In genomic region chr13:113854238-113855011, GRCh38 we compare ENCODE assay signal across 9 cellular contexts. TPM values are rescaled to one million over a fixed set of nuclear protein-coding genes. Genes with fewer than 3 reads are reported as not detected.
DNase-seq lines count a peak whose midpoint lies in the region; ATAC-seq and TF ChIP-seq lines count a peak whose summit lies in the region.
"Had no signal": no experiment of that assay in that cellular context is flagged by ENCODE, and none has a peak within 500 bp of the region (broad histone marks: within the 10 kb centered on the region; RNA-seq: fewer than 3 reads in every experiment).

No MANE protein-coding gene starts in this region.

- H3K4me2 ChIP-seq in smooth muscle cell = no peak overlapping the region

- DNase-seq in KBM-7 (peak; percentile 56), islet precursor cell (peak; percentile 63), DMS53 (lab: John Stamatoyannopoulos, UW) (no peak), smooth muscle cell (lab: John Stamatoyannopoulos, UW; ENCODE audit: unreplicated experiment) (no peak), foreskin keratinocyte (no peak)
- no peak for DNase-seq in activated naive CD8-positive, alpha-beta T cell treated with anti-CD3 and anti-CD28 coated beads, Interleukin-2, amount 50 U/mL, for 24 hours
- DNase-seq: effector memory CD4-positive, alpha-beta T cell had no signal

- peak; percentile 21 for ATAC-seq in activated naive CD8-positive, alpha-beta T cell treated with anti-CD3 and anti-CD28 coated beads, Interleukin-2, amount 50 U/mL, for 24 hours
- no peak for ATAC-seq in foreskin keratinocyte

- H3K27me3 ChIP-seq in smooth muscle cell (ENCODE audit: low read depth) (no peaks in the 10 kb centered on the region), foreskin keratinocyte (no peaks in the 10 kb centered on the region)
- H3K27me3 ChIP-seq: tibial nerve had no signal

- TF ChIP-seq CTCF in smooth muscle cell (IDR thresholded peaks at IDR 0.05; ENCODE audit: borderline replicate concordance, insufficient read depth, poor library complexity, severe bottlenecking) (no peak), foreskin keratinocyte (conservative IDR thresholded peaks at IDR 0.05) (no peak)

- H3K36me3 Mint-ChIP-seq in activated naive CD8-positive, alpha-beta T cell treated with anti-CD3 and anti-CD28 coated beads, Interleukin-2, amount 50 U/mL, for 24 hours (ENCODE audit: low read depth) = no peaks in the 10 kb centered on the region

- H3K4me1 Mint-ChIP-seq in activated naive CD8-positive, alpha-beta T cell treated with anti-CD3 and anti-CD28 coated beads, Interleukin-2, amount 50 U/mL, for 24 hours = peaks cover 12% of the 10 kb centered on the region

- no peaks in the 10 kb centered on the region for H3K36me3 ChIP-seq in smooth muscle cell (ENCODE audit: low read depth)
- H3K36me3 ChIP-seq: tibial nerve had no signal

- H3K4me1 ChIP-seq in smooth muscle cell (ENCODE audit: low read depth) (peaks cover 13% of the 10 kb centered on the region), foreskin keratinocyte (peaks cover 44% of the 10 kb centered on the region)

- no peak overlapping the region for H3K4me3 Mint-ChIP-seq in activated naive CD8-positive, alpha-beta T cell treated with anti-CD3 and anti-CD28 coated beads, Interleukin-2, amount 50 U/mL, for 24 hours

- peaks cover 8% of the 10 kb centered on the region for H3K27me3 Mint-ChIP-seq in activated naive CD8-positive, alpha-beta T cell treated with anti-CD3 and anti-CD28 coated beads, Interleukin-2, amount 50 U/mL, for 24 hours

- 77% methylated on average over 31 of the region's 31 CpGs for WGBS in smooth muscle cell (ENCODE audit: low lambda C conversion rate)

- no peaks in the 10 kb centered on the region for H3F3A ChIP-seq in smooth muscle cell (ENCODE audit: low read depth)

- peaks cover 54% of the 10 kb centered on the region for H4K20me1 ChIP-seq in smooth muscle cell (ENCODE audit: low read depth)

- no peak overlapping the region for H2AFZ ChIP-seq in smooth muscle cell (ENCODE audit: low read depth)

- H3K9ac ChIP-seq in smooth muscle cell (ENCODE audit: low read depth) = no peak overlapping the region

- H3K27ac Mint-ChIP-seq in activated naive CD8-positive, alpha-beta T cell treated with anti-CD3 and anti-CD28 coated beads, Interleukin-2, amount 50 U/mL, for 24 hours = no peak overlapping the region

- H3K9me3 Mint-ChIP-seq in activated naive CD8-positive, alpha-beta T cell treated with anti-CD3 and anti-CD28 coated beads, Interleukin-2, amount 50 U/mL, for 24 hours = peaks cover 11% of the 10 kb centered on the region

- in situ Hi-C loops in KBM-7 (cut with MboI; ENCODE audit: low pct_unique_long_range_greater_than_20kb, low sequenced_read_pairs) = no loop called here

- no peaks in the 10 kb centered on the region for H3K9me3 ChIP-seq in smooth muscle cell (replicated peaks; ENCODE audit: low read depth)
- H3K9me3 ChIP-seq: tibial nerve had no signal

- H3K27ac ChIP-seq in temporal lobe (ENCODE audit: low read depth, low read length) = peak overlapping the region; percentile 25
- no peak overlapping the region for H3K27ac ChIP-seq in smooth muscle cell (ENCODE audit: low read depth)
- no peak overlapping the region for H3K27ac ChIP-seq in foreskin keratinocyte

- H3K4me3 ChIP-seq in smooth muscle cell = no peak overlapping the region
- H3K4me3 ChIP-seq: tibial nerve had no signal

- H3K79me2 ChIP-seq in smooth muscle cell (ENCODE audit: low read depth) = peaks cover 3% of the 10 kb centered on the region

RNA-seq across cellular contexts. Expression of gene GAS6, which starts 9.5 kb away (rescaled TPM):
- 21.1 TPM for total RNA-seq in temporal lobe
- 21.7 and 25.6 TPM in 2 replicates for total RNA-seq in smooth muscle cell
- 45.2 and 58.5 TPM in 2 replicates for polyA plus RNA-seq in smooth muscle cell
- total RNA-seq in foreskin keratinocyte = 230 and 426 TPM in 2 replicates
- 282 and 494 TPM in 2 replicates for polyA plus RNA-seq in foreskin keratinocyte

Comparison
In these comparisons a context has a peak if more than half of its experiments do, and no peak if none do; other contexts are left out.
1. DNase-seq: peak in KBM-7 (single experiment) and islet precursor cell (single experiment); none in activated naive CD8-positive, alpha-beta T cell treated with anti-CD3 and anti-CD28 coated beads, Interleukin-2, amount 50 U/mL, for 24 hours (single experiment), DMS53 (single experiment), smooth muscle cell (single experiment) and foreskin keratinocyte (0 of 2).